Comparison of ENCODE assay signal across 32 cellular contexts in genomic region chr1:108712605-108713150, GRCh38. TPM values are rescaled to one million over a fixed set of nuclear protein-coding genes. Genes with fewer than 3 reads are reported as not detected.
DNase-seq lines count a peak whose midpoint lies in the region; ATAC-seq, FAIRE-seq and TF ChIP-seq lines count a peak whose summit lies in the region.
"Had no signal": no experiment of that assay in that cellular context is flagged by ENCODE, and none has a peak within 500 bp of the region (broad histone marks: within the 10 kb centered on the region; RNA-seq: fewer than 3 reads in every experiment).

Gene FNDC7, plus strand, starts transcription at chr1:108712908. Its CDS starts 26 bp downstream, at chr1:108712934.

- H3K36me3 Mint-ChIP-seq in H9 (ENCODE audit: insufficient read depth in 1 of 3, low read depth in 3 of 3): no peaks in the 10 kb centered on the region
- H3K36me3 Mint-ChIP-seq in astrocyte (ENCODE audit: low read depth, unreplicated experiment): no peaks in the 10 kb centered on the region
- H3K36me3 Mint-ChIP-seq in CD4-positive, alpha-beta T cell (ENCODE audit: low read depth): no peaks in the 10 kb centered on the region
- H3K36me3 Mint-ChIP-seq: stimulated activated memory B cell treated with anti-CD40 and anti-IgM and Interleukin-4, amounts not matched to agents 10 μg/mL and 1 μg/mL and 100 μg/mL, for 72 hours had no signal

- H3K4me3 ChIP-seq in astrocyte (ENCODE audit: insufficient read depth, low read depth, low read length): peak within 1 kb of the TSS; percentile 5
- H3K4me3 ChIP-seq: lower lobe of right lung, uterus had no signal

- no peak within 1 kb of the TSS for H2BK15ac ChIP-seq in H9 (ENCODE audit: low read depth, low read length)

- WGBS in H9 (ENCODE audit: extremely low coverage, insufficient read length, low lambda C conversion rate): no CpG with 5 or more reads among the region's 9 CpGs

- no peak within 1 kb of the TSS for H3K27ac ChIP-seq in H9 (ENCODE audit: insufficient read length, low read depth, low read length)
- no peak within 1 kb of the TSS for H3K27ac ChIP-seq in astrocyte (ENCODE audit: low read depth, low read length)
- H3K27ac ChIP-seq in CD4-positive, alpha-beta T cell (ENCODE audit: low read depth, low read length): no peak within 1 kb of the TSS
- H3K27ac ChIP-seq: C4-2B, lower lobe of right lung, neutrophil, uterus had no signal

- peak; percentile 43 for DNase-seq in Daoy (ENCODE audit: low read depth)
- DNase-seq in H9: peak; percentile 85
- DNase-seq in astrocyte (ENCODE audit: low read depth): peak; percentile 70
- DNase-seq in iPS-NIHi11 (ENCODE audit: low spot score): peak; percentile 78
- no peak for DNase-seq in NCI-H524 (lab: John Stamatoyannopoulos, UW)
- DNase-seq in CD4-positive, alpha-beta T cell: no peak
- no peak for DNase-seq in dedifferentiated amniotic fluid mesenchymal stem cell (ENCODE audit: extremely low spot score)
- DNase-seq: ACHN; activated CD4-positive, alpha-beta T cell treated with anti-CD3 and anti-CD28 coated beads for 1 hour; activated CD8-positive, alpha-beta T cell treated with anti-CD3 and anti-CD28 coated beads, Interleukin-2, amount 10 ng/mL, durations not matched to agents 7 days and 5 days; activated gamma-delta T cell treated with Interleukin-2 at 50 U/mL for 16 hours; amniotic stem cell; caudate nucleus; GDM1; head of caudate nucleus; lower lobe of right lung; NCI-H1092; NCI-H2081; NCI-H526; OCI-M1; Right ventricle myocardium superior; small intestine; uterus had no signal

- CTCF ChIA-PET in CD4-positive, alpha-beta T cell (lab: Charles Lee): no interaction called here

- no peaks in the 10 kb centered on the region for H3K79me2 ChIP-seq in H9 (ENCODE audit: insufficient read depth, low read length)
- no peaks in the 10 kb centered on the region for H3K79me2 ChIP-seq in astrocyte (ENCODE audit: insufficient read depth, low read length)

- H2BK5ac ChIP-seq in H9 (ENCODE audit: insufficient read length, low read length): no peak within 1 kb of the TSS

- POLR2A ChIA-PET in CD4-positive, alpha-beta T cell (lab: Charles Lee): interaction anchor here (1.7 kb wide), 1 partner anchor 20 kb away, joined by 6 read pairs; the partner anchor contains the start of gene PRPF38B

- no peak within 1 kb of the TSS for H3K14ac ChIP-seq in H9 (ENCODE audit: insufficient read depth, low read length)

- H4K5ac ChIP-seq in H9 (ENCODE audit: insufficient read length, low read depth, low read length): no peak within 1 kb of the TSS

- TF ChIP-seq CTCF in H9 (conservative IDR thresholded peaks at IDR 0.05) (no peak), astrocyte (IDR thresholded peaks at IDR 0.05; ENCODE audit: insufficient read depth, low read depth, low read length) (no peak)
- no peak for TF ChIP-seq CTCF in CD4-positive, alpha-beta T cell (IDR thresholded peaks at IDR 0.05)

- H2AFZ ChIP-seq in H9 (ENCODE audit: low read length): peak within 1 kb of the TSS; percentile 88
- peak within 1 kb of the TSS; percentile 50 for H2AFZ ChIP-seq in astrocyte (ENCODE audit: low read depth, low read length)

- H2BK120ac ChIP-seq in H9 (ENCODE audit: low read depth, low read length, poor library complexity, severe bottlenecking): no peak within 1 kb of the TSS

- intact Hi-C loops in CD4-positive, alpha-beta T cell (cut with DNase I, micrococcal nuclease): no loop called here

- no peak within 1 kb of the TSS for H2BK20ac ChIP-seq in H9 (ENCODE audit: low read depth, low read length, poor library complexity, severe bottlenecking)

- no peaks in the 10 kb centered on the region for H3K36me3 ChIP-seq in astrocyte (ENCODE audit: insufficient read depth, low read length)
- H3K36me3 ChIP-seq: lower lobe of right lung, neutrophil, uterus had no signal

- no peak within 1 kb of the TSS for H3K23ac ChIP-seq in H9 (ENCODE audit: insufficient read length, low read depth, low read length)

- H3K27me3 Mint-ChIP-seq in H9 (ENCODE audit: low read depth) (peaks cover 1% of the 10 kb centered on the region; the same call in 1 of the 2 replicates), astrocyte (ENCODE audit: low read depth, unreplicated experiment) (no peaks in the 10 kb centered on the region)
- peaks cover 8% of the 10 kb centered on the region for H3K27me3 Mint-ChIP-seq in CD4-positive, alpha-beta T cell

- H3K18ac ChIP-seq in H9 (ENCODE audit: insufficient read length, low read depth, low read length): no peak within 1 kb of the TSS

- H2BK12ac ChIP-seq in H9 (ENCODE audit: insufficient read length, low read depth, low read length): no peak within 1 kb of the TSS

- H3K27ac Mint-ChIP-seq in H9: no peak within 1 kb of the TSS; a peak in 1 of 7 replicates
- H3K27ac Mint-ChIP-seq in astrocyte (ENCODE audit: unreplicated experiment): peak within 1 kb of the TSS; percentile 65
- no peak within 1 kb of the TSS for H3K27ac Mint-ChIP-seq in CD4-positive, alpha-beta T cell
- H3K27ac Mint-ChIP-seq: activated CD8-positive, alpha-beta T cell treated with anti-CD3 and anti-CD28 coated beads, Interleukin-2, amount 10 ng/mL, durations not matched to agents 7 days and 5 days; stimulated activated memory B cell treated with anti-CD40 and anti-IgM and Interleukin-4, amounts not matched to agents 10 μg/mL and 1 μg/mL and 100 μg/mL, for 72 hours had no signal

- H3K27me3 ChIP-seq in H9 (ENCODE audit: insufficient read depth, low read length) (no peaks in the 10 kb centered on the region), astrocyte (ENCODE audit: insufficient read depth, low read length) (no peaks in the 10 kb centered on the region)
- no peaks in the 10 kb centered on the region for H3K27me3 ChIP-seq in CD4-positive, alpha-beta T cell (ENCODE audit: control insufficient read depth, insufficient read depth, low read length)
- H3K27me3 ChIP-seq: uterus had no signal

- H3K9ac ChIP-seq in H9 (ENCODE audit: extremely low read depth, insufficient read length, low read length) (no peak within 1 kb of the TSS), astrocyte (ENCODE audit: low read length) (no peak within 1 kb of the TSS)

- H2AK5ac ChIP-seq in H9 (ENCODE audit: insufficient read length, low read length): no peak within 1 kb of the TSS

- no peak within 1 kb of the TSS for H4K8ac ChIP-seq in H9 (replicated peaks; ENCODE audit: insufficient read length, low read depth, low read length)

- no peak within 1 kb of the TSS for H4K91ac ChIP-seq in H9 (ENCODE audit: insufficient read length, low read depth, low read length)

- no peaks in the 10 kb centered on the region for H3K9me3 Mint-ChIP-seq in H9
- no peaks in the 10 kb centered on the region for H3K9me3 Mint-ChIP-seq in astrocyte (ENCODE audit: unreplicated experiment)
- no peaks in the 10 kb centered on the region for H3K9me3 Mint-ChIP-seq in CD4-positive, alpha-beta T cell
- H3K9me3 Mint-ChIP-seq: stimulated activated memory B cell treated with anti-CD40 and anti-IgM and Interleukin-4, amounts not matched to agents 10 μg/mL and 1 μg/mL and 100 μg/mL, for 72 hours had no signal

- FAIRE-seq in astrocyte (lab: Jason Lieb, UNC): peak; percentile 54
- FAIRE-seq: endothelial cell of umbilical vein, GM18507, islet of Langerhans, small intestine, TTC549 had no signal

- H3K4me2 ChIP-seq in H9 (ENCODE audit: insufficient read depth, insufficient read length, low read length) (no peak within 1 kb of the TSS), astrocyte (ENCODE audit: low read length) (peak within 1 kb of the TSS; percentile 59)

- ATAC-seq in CD4-positive, alpha-beta T cell (ENCODE audit: poor library complexity): no peak
- ATAC-seq in HG03159 (IDR thresholded peaks at IDR 0.05; ENCODE audit: unreplicated experiment): no peak
- ATAC-seq: activated CD8-positive, alpha-beta T cell treated with anti-CD3 and anti-CD28 coated beads, Interleukin-2, amount 10 ng/mL, durations not matched to agents 7 days and 5 days; lower lobe of right lung; stimulated activated memory B cell treated with anti-CD40 and anti-IgM and Interleukin-4, amounts not matched to agents 10 μg/mL and 1 μg/mL and 100 μg/mL, for 72 hours had no signal

- H3K4me1 ChIP-seq in H9 (ENCODE audit: insufficient read depth, low read length): no peaks in the 10 kb centered on the region; the same call in 1 of the 2 replicates
- peaks cover 9% of the 10 kb centered on the region for H3K4me1 ChIP-seq in astrocyte (ENCODE audit: insufficient read depth, low read length)
- H3K4me1 ChIP-seq: lower lobe of right lung, uterus had no signal

- no peak within 1 kb of the TSS for H3K56ac ChIP-seq in H9 (ENCODE audit: insufficient read length, low read depth, low read length)

- no peaks in the 10 kb centered on the region for H3K79me1 ChIP-seq in H9 (ENCODE audit: insufficient read depth, low read depth, low read length, poor library complexity, severe bottlenecking)

- H3T11ph ChIP-seq in H9 (ENCODE audit: low read length): no peak within 1 kb of the TSS

- H3K4me1 Mint-ChIP-seq in H9 (peaks cover 12 to 35% of the 10 kb centered on the region in 2 experiments), astrocyte (ENCODE audit: low read depth, unreplicated experiment) (peaks cover 30% of the 10 kb centered on the region)
- H3K4me1 Mint-ChIP-seq in CD4-positive, alpha-beta T cell (ENCODE audit: low read depth): peaks cover 7% of the 10 kb centered on the region
- H3K4me1 Mint-ChIP-seq: stimulated activated memory B cell treated with anti-CD40 and anti-IgM and Interleukin-4, amounts not matched to agents 10 μg/mL and 1 μg/mL and 100 μg/mL, for 72 hours had no signal

- H3K9me3 ChIP-seq in H9 (ENCODE audit: control insufficient read depth, low read depth, low read length) (no peaks in the 10 kb centered on the region), astrocyte (ENCODE audit: insufficient read depth, low read depth, low read length) (no peaks in the 10 kb centered on the region)
- no peaks in the 10 kb centered on the region for H3K9me3 ChIP-seq in CD4-positive, alpha-beta T cell (ENCODE audit: control insufficient read depth, low read length)
- H3K9me3 ChIP-seq: lower lobe of right lung, neutrophil, uterus had no signal

- no peaks in the 10 kb centered on the region for H3K23me2 ChIP-seq in H9 (ENCODE audit: insufficient read length, low read depth, low read length, poor library complexity, severe bottlenecking)

- H4K20me1 ChIP-seq in H9 (ENCODE audit: control insufficient read depth, insufficient read depth, insufficient read length) (no peaks in the 10 kb centered on the region), astrocyte (ENCODE audit: insufficient read depth, low read length) (no peaks in the 10 kb centered on the region)

- H3K4me3 Mint-ChIP-seq in H9 (peak within 1 kb of the TSS in 1 of 2 experiments; percentile 70; a peak in 3 of 5 replicates), astrocyte (ENCODE audit: unreplicated experiment) (peak within 1 kb of the TSS; percentile 55)
- no peak within 1 kb of the TSS for H3K4me3 Mint-ChIP-seq in CD4-positive, alpha-beta T cell
- H3K4me3 Mint-ChIP-seq: activated CD8-positive, alpha-beta T cell treated with anti-CD3 and anti-CD28 coated beads, Interleukin-2, amount 10 ng/mL, durations not matched to agents 7 days and 5 days; stimulated activated memory B cell treated with anti-CD40 and anti-IgM and Interleukin-4, amounts not matched to agents 10 μg/mL and 1 μg/mL and 100 μg/mL, for 72 hours had no signal

- H3K4ac ChIP-seq in H9 (ENCODE audit: low read depth, low read length): no peak within 1 kb of the TSS

RNA-seq across cellular contexts. Expression of gene FNDC7, which starts in this region (rescaled TPM):
- under 0.01 TPM in 1 of 2 replicates, not detected in the other for total RNA-seq in Daoy (2014; rRNA removed; shearing (Covaris generic))
- total RNA-seq in H9 (2021) (0.11 and 0.13 TPM in 2 replicates), astrocyte (0.20 TPM in 1 of 2 replicates, not detected in the other)
- total RNA-seq in CD4-positive, alpha-beta T cell: under 1 TPM; 0.19 to 0.42 TPM
- total RNA-seq: activated CD8-positive, alpha-beta T cell treated with anti-CD3 and anti-CD28 coated beads, Interleukin-2, amount 10 ng/mL, durations not matched to agents 7 days and 5 days; dermis microvascular lymphatic vessel endothelial cell; endothelial cell of umbilical vein; lower lobe of right lung; Right ventricle myocardium superior; uterus had no signal

Comparison
In these comparisons a context has a peak if more than half of its experiments do, and no peak if none do; other contexts are left out.
1. Peak in DNase-seq in Daoy; RNA of the gene not detected or under 1 TPM.
2. Peak in DNase-seq in H9; RNA of the gene not detected or under 1 TPM.
3. Peak in DNase-seq, H3K4me3 ChIP-seq and H3K4me2 ChIP-seq in astrocyte; RNA of the gene not detected or under 1 TPM.